ENCODE assay signal across 3 cellular contexts in genomic region chr14:98775892-98776291, GRCh38.
"Had no signal": no experiment of that assay in that cellular context is flagged by ENCODE, and none has a peak within 500 bp of the region (broad histone marks: within the 10 kb centered on the region; RNA-seq: fewer than 3 reads in every experiment).

No MANE protein-coding gene starts in this region.

- DNase-seq: H9, HCEC 1CT had no signal

- H3K4me3 ChIP-seq: GM23338 had no signal

- ATAC-seq: GM23338 had no signal
